Comparison of ENCODE assay signal across 1 cellular context in genomic region chr2:70141754-70142589, GRCh38.
TF ChIP-seq lines count a peak whose summit lies in the region.

No MANE protein-coding gene starts in this region.

TF ChIP-seq in HepG2, 621 proteins besides CTCF, POLR2A, EP300 and RAD21 (continued from another document and continues in another):
- TF ChIP-seq PRDM10 (CRISPR knock-in tag; IDR thresholded peaks at IDR 0.05; ENCODE audit: low read depth) (no peak; the same call in 1 of the 2 replicates), ZMYM3 (CRISPR knock-in tag; IDR thresholded peaks at IDR 0.05) (peak; percentile 24; the same call in 1 of the 2 replicates), ZBTB49 (CRISPR knock-in tag; IDR thresholded peaks at IDR 0.05; ENCODE audit: borderline replicate concordance) (no peak), SRSF9 (IDR thresholded peaks at IDR 0.05; ENCODE audit: borderline replicate concordance, insufficient read depth, low read depth, low read length, poor library complexity, severe bottlenecking) (no peak), POLR2AphosphoS5 (IDR thresholded peaks at IDR 0.05; ENCODE audit: low read depth, low read length) (peak; percentile 66), ZNF747 (CRISPR knock-in tag; IDR thresholded peaks at IDR 0.05; ENCODE audit: borderline replicate concordance) (no peak), NFKBIZ (CRISPR knock-in tag; IDR thresholded peaks at IDR 0.05) (no peak; the same call in 1 of the 2 replicates), YEATS2 (CRISPR knock-in tag; IDR thresholded peaks at IDR 0.05; ENCODE audit: borderline replicate concordance) (no peak), SKIL (CRISPR knock-in tag; IDR thresholded peaks at IDR 0.05; ENCODE audit: borderline replicate concordance) (no peak), TMF1 (CRISPR knock-in tag; IDR thresholded peaks at IDR 0.05; ENCODE audit: low read depth) (peak; percentile 78; the same call in 1 of the 2 replicates), MLLT10 (CRISPR knock-in tag; IDR thresholded peaks at IDR 0.05) (no peak), SOX13 (IDR thresholded peaks at IDR 0.05) (peak; percentile 1; the same call in 1 of the 2 replicates), SOX13 (CRISPR knock-in tag; conservative IDR thresholded peaks at IDR 0.05 in 1 of 2, IDR thresholded peaks at IDR 0.05 in 1 of 2) (no peak), ZNF589 (CRISPR knock-in tag; conservative IDR thresholded peaks at IDR 0.05) (0 out of 2 replicates have a peak, but pooled peaks have one; percentile 34), HMGXB3 (CRISPR knock-in tag; IDR thresholded peaks at IDR 0.05; ENCODE audit: borderline replicate concordance) (0 out of 2 replicates have a peak, but pooled peaks have one; percentile 35), ZNF180 (CRISPR knock-in tag; IDR thresholded peaks at IDR 0.05; ENCODE audit: borderline replicate concordance, low read depth) (no peak), NPAS2 (CRISPR knock-in tag; IDR thresholded peaks at IDR 0.05; ENCODE audit: borderline replicate concordance) (no peak), PHF21A (CRISPR knock-in tag; IDR thresholded peaks at IDR 0.05) (peak; percentile 34; the same call in 1 of the 2 replicates), KLF12 (CRISPR knock-in tag; IDR thresholded peaks at IDR 0.05; ENCODE audit: borderline replicate concordance) (peak; percentile 86), ZNF468 (CRISPR knock-in tag; IDR thresholded peaks at IDR 0.05) (peak; percentile 87; the same call in 1 of the 2 replicates), MIXL1 (CRISPR knock-in tag; IDR thresholded peaks at IDR 0.05) (no peak), ZNF460 (CRISPR knock-in tag; IDR thresholded peaks at IDR 0.05; ENCODE audit: borderline replicate concordance) (no peak), ZNF264 (CRISPR knock-in tag; IDR thresholded peaks at IDR 0.05) (0 out of 2 replicates have a peak, but pooled peaks have one; percentile 33), ZNF350 (CRISPR knock-in tag; IDR thresholded peaks at IDR 0.05; ENCODE audit: borderline replicate concordance, low read depth) (no peak), NONO (IDR thresholded peaks at IDR 0.05) (no peak), NONO (CRISPR knock-in tag; conservative IDR thresholded peaks at IDR 0.05) (0 out of 2 replicates have a peak, but pooled peaks have one; percentile 33), BCL3 (CRISPR knock-in tag; IDR thresholded peaks at IDR 0.05) (no peak), GATAD1 (CRISPR knock-in tag; IDR thresholded peaks at IDR 0.05) (no peak), ZFP36L2 (CRISPR knock-in tag; IDR thresholded peaks at IDR 0.05) (no peak), PPARG (CRISPR knock-in tag; conservative IDR thresholded peaks at IDR 0.05) (0 out of 2 replicates have a peak, but pooled peaks have one; percentile 6), SMAD9 (CRISPR knock-in tag; IDR thresholded peaks at IDR 0.05) (no peak), ZNF547 (CRISPR knock-in tag; IDR thresholded peaks at IDR 0.05) (peak; percentile 77), MAFF (IDR thresholded peaks at IDR 0.05; ENCODE audit: low read depth, low read length) (peak; percentile 46; the same call in 1 of the 2 replicates), CSRNP1 (CRISPR knock-in tag; IDR thresholded peaks at IDR 0.05) (peak; percentile 99), NFKB2 (CRISPR knock-in tag; IDR thresholded peaks at IDR 0.05; ENCODE audit: borderline replicate concordance) (no peak; the same call in none of the 2 replicates), ZNF354B (CRISPR knock-in tag; IDR thresholded peaks at IDR 0.05) (no peak; the same call in 1 of the 2 replicates), SALL1 (CRISPR knock-in tag; IDR thresholded peaks at IDR 0.05) (peak; percentile 42), ZNF431 (CRISPR knock-in tag; IDR thresholded peaks at IDR 0.05; ENCODE audit: borderline replicate concordance, low read depth) (0 out of 2 replicates have a peak, but pooled peaks have one; percentile 52)
- TF ChIP-seq, protein P1, sequence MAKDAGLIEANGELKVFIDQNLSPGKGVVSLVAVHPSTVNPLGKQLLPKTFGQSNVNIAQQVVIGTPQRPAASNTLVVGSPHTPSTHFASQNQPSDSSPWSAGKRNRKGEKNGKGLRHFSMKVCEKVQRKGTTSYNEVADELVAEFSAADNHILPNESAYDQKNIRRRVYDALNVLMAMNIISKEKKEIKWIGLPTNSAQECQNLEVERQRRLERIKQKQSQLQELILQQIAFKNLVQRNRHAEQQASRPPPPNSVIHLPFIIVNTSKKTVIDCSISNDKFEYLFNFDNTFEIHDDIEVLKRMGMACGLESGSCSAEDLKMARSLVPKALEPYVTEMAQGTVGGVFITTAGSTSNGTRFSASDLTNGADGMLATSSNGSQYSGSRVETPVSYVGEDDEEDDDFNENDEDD (CRISPR knock-in tag; IDR thresholded peaks at IDR 0.05; ENCODE audit: borderline replicate concordance): no peak
- TF ChIP-seq, protein P2, sequence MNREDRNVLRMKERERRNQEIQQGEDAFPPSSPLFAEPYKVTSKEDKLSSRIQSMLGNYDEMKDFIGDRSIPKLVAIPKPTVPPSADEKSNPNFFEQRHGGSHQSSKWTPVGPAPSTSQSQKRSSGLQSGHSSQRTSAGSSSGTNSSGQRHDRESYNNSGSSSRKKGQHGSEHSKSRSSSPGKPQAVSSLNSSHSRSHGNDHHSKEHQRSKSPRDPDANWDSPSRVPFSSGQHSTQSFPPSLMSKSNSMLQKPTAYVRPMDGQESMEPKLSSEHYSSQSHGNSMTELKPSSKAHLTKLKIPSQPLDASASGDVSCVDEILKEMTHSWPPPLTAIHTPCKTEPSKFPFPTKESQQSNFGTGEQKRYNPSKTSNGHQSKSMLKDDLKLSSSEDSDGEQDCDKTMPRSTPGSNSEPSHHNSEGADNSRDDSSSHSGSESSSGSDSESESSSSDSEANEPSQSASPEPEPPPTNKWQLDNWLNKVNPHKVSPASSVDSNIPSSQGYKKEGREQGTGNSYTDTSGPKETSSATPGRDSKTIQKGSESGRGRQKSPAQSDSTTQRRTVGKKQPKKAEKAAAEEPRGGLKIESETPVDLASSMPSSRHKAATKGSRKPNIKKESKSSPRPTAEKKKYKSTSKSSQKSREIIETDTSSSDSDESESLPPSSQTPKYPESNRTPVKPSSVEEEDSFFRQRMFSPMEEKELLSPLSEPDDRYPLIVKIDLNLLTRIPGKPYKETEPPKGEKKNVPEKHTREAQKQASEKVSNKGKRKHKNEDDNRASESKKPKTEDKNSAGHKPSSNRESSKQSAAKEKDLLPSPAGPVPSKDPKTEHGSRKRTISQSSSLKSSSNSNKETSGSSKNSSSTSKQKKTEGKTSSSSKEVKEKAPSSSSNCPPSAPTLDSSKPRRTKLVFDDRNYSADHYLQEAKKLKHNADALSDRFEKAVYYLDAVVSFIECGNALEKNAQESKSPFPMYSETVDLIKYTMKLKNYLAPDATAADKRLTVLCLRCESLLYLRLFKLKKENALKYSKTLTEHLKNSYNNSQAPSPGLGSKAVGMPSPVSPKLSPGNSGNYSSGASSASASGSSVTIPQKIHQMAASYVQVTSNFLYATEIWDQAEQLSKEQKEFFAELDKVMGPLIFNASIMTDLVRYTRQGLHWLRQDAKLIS (CRISPR knock-in tag; IDR thresholded peaks at IDR 0.05): no peak
